ENCODE assay signal across 9 cellular contexts in genomic region chr1:26694185-26694572, GRCh38. TPM values are rescaled to one million over a fixed set of nuclear protein-coding genes. Genes with fewer than 3 reads are reported as not detected.
DNase-seq lines count a peak whose midpoint lies in the region; ATAC-seq, FAIRE-seq and TF ChIP-seq lines count a peak whose summit lies in the region.
"Had no signal": no experiment of that assay in that cellular context is flagged by ENCODE, and none has a peak within 500 bp of the region (broad histone marks: within the 10 kb centered on the region; RNA-seq: fewer than 3 reads in every experiment).

No MANE protein-coding gene starts in this region.

- ATAC-seq in GM21825 (IDR thresholded peaks at IDR 0.05; ENCODE audit: unreplicated experiment) (no peak), GM21515 (IDR thresholded peaks at IDR 0.05; ENCODE audit: unreplicated experiment) (no peak)

- TF ChIP-seq POLR2A in H1 (IDR thresholded peaks at IDR 0.05; ENCODE audit: control extremely low read depth in 1 of 2, low read depth in 2 of 2, low read length in 2 of 2), result no peak

- H3K27me3 Mint-ChIP-seq in Calu3 (ENCODE audit: unreplicated experiment), result no peaks in the 10 kb centered on the region

- H3K27ac ChIP-seq in H1 (ENCODE audit: low read depth, low read length), result no peak overlapping the region
- peak overlapping the region; percentile 99 for H3K27ac ChIP-seq in trophoblast cell (ENCODE audit: low read depth, low read length)

- H3K4me2 ChIP-seq in H1 (ENCODE audit: insufficient read depth in 1 of 2, low read depth in 2 of 2, low read length in 2 of 2) (peak overlapping the region; percentile 70 to 86; a peak in 3 of 4 replicates), trophoblast cell (ENCODE audit: low read length) (peak overlapping the region; percentile 94)

- no peak for TF ChIP-seq EP300 in H1 (IDR thresholded peaks at IDR 0.05; ENCODE audit: borderline replicate concordance in 1 of 2, low read depth in 2 of 2, low read length in 2 of 2)

- CTCF ChIA-PET in Calu3 (lab: Charles Lee) (interaction anchor here (1.6 kb wide), 1 partner anchor 95 kb away, joined by 7 read pairs; no protein-coding TSS in a partner anchor), H1 (lab: Charles Lee; ENCODE audit: partially characterized antibody) (interaction anchor here (1.1 to 5.1 kb wide), 4 partner anchors 31 to 156 kb away, joined by 3 to 41 read pairs (median 4); no protein-coding TSS in a partner anchor)

- intact Hi-C loops in Calu3 (cut with micrococcal nuclease; ENCODE audit: unreplicated experiment), result no loop called here

- H3K27me3 ChIP-seq in H1 (replicated peaks in 1 of 4; ENCODE audit: control insufficient read depth in 3 of 4, extremely low read depth in 1 of 4, insufficient read depth in 3 of 4, low read length in 3 of 4), result no peaks in the 10 kb centered on the region
- no peaks in the 10 kb centered on the region for H3K27me3 ChIP-seq in trophoblast cell (ENCODE audit: insufficient read depth, low read length)

- no peak overlapping the region for H4K12ac ChIP-seq in trophoblast cell (ENCODE audit: low read depth, low read length)

- H3K23ac ChIP-seq in H1 (ENCODE audit: insufficient read length), result no peak overlapping the region
- H3K23ac ChIP-seq in trophoblast cell (ENCODE audit: low read length), result no peak overlapping the region

- H2BK12ac ChIP-seq in H1 (ENCODE audit: low read depth, low read length) (0 out of 2 replicates have a peak overlapping the region, but pooled peaks have one; percentile 75), trophoblast cell (ENCODE audit: low read length) (peak overlapping the region; percentile 9)

- no peaks in the 10 kb centered on the region for H3K9me3 Mint-ChIP-seq in Calu3 (ENCODE audit: low read depth, unreplicated experiment)

- H3K14ac ChIP-seq in H1 (ENCODE audit: insufficient read length), result no peak overlapping the region
- no peak overlapping the region for H3K14ac ChIP-seq in trophoblast cell (ENCODE audit: low read length)

- peak overlapping the region; percentile 72; the same call in 1 of the 2 replicates for H2BK20ac ChIP-seq in H1 (ENCODE audit: low read length)

- POLR2A ChIA-PET in H1 (lab: Charles Lee; ENCODE audit: partially characterized antibody), result interaction anchor here (1.0 to 14.4 kb wide), 7 partner anchors 12 to 193 kb away, joined by 4 to 118 read pairs (median 6); partner anchors contain the start of gene PIGV

- no peak for DNase-seq in Calu3
- peak; percentile 71 for DNase-seq in OCI-M1 (lab: John Stamatoyannopoulos, UW)
- DNase-seq in H1 (ENCODE audit: low read depth in 1 of 2, low spot score in 2 of 2), result no peak
- DNase-seq in trophoblast cell, result no peak
- no peak for DNase-seq in GM10266 (ENCODE audit: extremely low spot score)
- DNase-seq in AG20443 (ENCODE audit: low spot score), result no peak
- DNase-seq: amniotic stem cell had no signal

- H4K20me1 ChIP-seq in H1 (replicated peaks in 1 of 2; ENCODE audit: control insufficient read depth in 1 of 2, insufficient read depth in 2 of 2, low read length in 2 of 2), result peaks cover 6 to 9% of the 10 kb centered on the region in 2 experiments

- H4K91ac ChIP-seq in H1 (replicated peaks; ENCODE audit: insufficient read length, low read length) (no peak overlapping the region), trophoblast cell (ENCODE audit: low read depth, low read length) (peak overlapping the region; percentile 97)

- H3K79me1 ChIP-seq in H1 (ENCODE audit: low read depth, low read length) (0 out of 2 replicates have a peak, but pooled peaks cover 2% of the 10 kb centered on the region), trophoblast cell (ENCODE audit: low read length) (peaks cover 51% of the 10 kb centered on the region)

- no peak overlapping the region for H4K8ac ChIP-seq in H1 (ENCODE audit: extremely low read depth, insufficient read depth, low read length)
- peak overlapping the region; percentile 53 for H4K8ac ChIP-seq in trophoblast cell (ENCODE audit: low read depth, low read length)

- no peak overlapping the region; the same call in 1 of the 2 replicates for H2BK5ac ChIP-seq in H1 (ENCODE audit: low read depth, low read length)
- H2BK5ac ChIP-seq in trophoblast cell (ENCODE audit: low read depth, low read length, poor library complexity), result peak overlapping the region; percentile 96

- H3K4me1 Mint-ChIP-seq in Calu3 (ENCODE audit: low read depth, unreplicated experiment), result peaks cover 22% of the 10 kb centered on the region

- no peak for TF ChIP-seq RAD21 in H1 (IDR thresholded peaks at IDR 0.05 in 1 of 2, conservative IDR thresholded peaks at IDR 0.05 in 1 of 2; ENCODE audit: low read depth in 2 of 2, low read length in 2 of 2)

- no peak overlapping the region for H2BK15ac ChIP-seq in H1 (ENCODE audit: low read length)

- peak overlapping the region; percentile 89 for H3K27ac Mint-ChIP-seq in Calu3 (ENCODE audit: unreplicated experiment)

- TF ChIP-seq CTCF in Calu3 (IDR thresholded peaks at IDR 0.05; ENCODE audit: unreplicated experiment) (no peak), H1 (IDR thresholded peaks at IDR 0.05; ENCODE audit: control extremely low read depth in 1 of 3, insufficient read depth in 1 of 3, low read depth in 1 of 3, low read length in 3 of 3) (no peak), GM10266 (IDR thresholded peaks at IDR 0.05; ENCODE audit: control insufficient read depth, insufficient read depth, low read depth, missing control alignments) (no peak)

- peak overlapping the region in 1 of 4 experiments; percentile 95; a peak in 2 of 8 replicates for H3K4me3 ChIP-seq in H1 (ENCODE audit: extremely low read depth in 1 of 4, insufficient read depth in 2 of 4, low read depth in 3 of 4, low read length in 4 of 4)
- no peak overlapping the region for H3K4me3 ChIP-seq in trophoblast cell (ENCODE audit: low read depth, low read length)

- peaks cover 16% of the 10 kb centered on the region for H3K23me2 ChIP-seq in H1 (ENCODE audit: low read depth, low read length)

- H3K4me3 Mint-ChIP-seq in Calu3 (ENCODE audit: low read depth, unreplicated experiment), result peak overlapping the region; percentile 79

- H3K4ac ChIP-seq in H1 (replicated peaks; ENCODE audit: insufficient read length, low read depth, low read length), result no peak overlapping the region
- no peak overlapping the region for H3K4ac ChIP-seq in trophoblast cell (ENCODE audit: low read depth, low read length)

- FAIRE-seq in H1 (lab: Jason Lieb, UNC), result no peak

- 77% methylated on average over 2 of the region's 2 CpGs; no CpG with 5 or more reads in 1 of the 2 experiments for WGBS in H1 (ENCODE audit: extremely low coverage in 1 of 2, insufficient coverage in 1 of 2, insufficient read length in 1 of 2, insufficient replicate concordance in 2 of 2, low coverage in 1 of 2, low lambda C conversion rate in 2 of 2, missing lambda C conversion rate in 1 of 2), 2 experiments
- no CpG with 5 or more reads among the region's 2 CpGs for WGBS in trophoblast cell (ENCODE audit: extremely low coverage, insufficient coverage, insufficient read length)

- no peak overlapping the region for H3K9ac ChIP-seq in H1 (replicated peaks in 1 of 4; ENCODE audit: extremely low read depth in 1 of 4, low read depth in 3 of 4, low read length in 3 of 4)
- no peak overlapping the region for H3K9ac ChIP-seq in trophoblast cell (ENCODE audit: low read length)

- peaks cover 23 to 28% of the 10 kb centered on the region in 2 experiments for H3K79me2 ChIP-seq in H1 (ENCODE audit: control insufficient read depth in 1 of 2, insufficient read depth in 2 of 2, low read length in 2 of 2)
- peaks cover 33% of the 10 kb centered on the region for H3K79me2 ChIP-seq in trophoblast cell (ENCODE audit: control insufficient read depth, insufficient read depth, low read length, poor library complexity)

- H2AFZ ChIP-seq in H1 (ENCODE audit: low read length) (no peak overlapping the region), trophoblast cell (ENCODE audit: insufficient read depth, low read length, poor library complexity) (no peak overlapping the region)

- no peak overlapping the region for H2BK120ac ChIP-seq in H1 (replicated peaks; ENCODE audit: low read depth, low read length)
- H2BK120ac ChIP-seq in trophoblast cell (ENCODE audit: insufficient read depth, low read length, poor library complexity), result peak overlapping the region; percentile 95

- peak overlapping the region; percentile 81; the same call in 1 of the 2 replicates for H3K18ac ChIP-seq in H1 (ENCODE audit: extremely low read depth, low read length)
- H3K18ac ChIP-seq in trophoblast cell (ENCODE audit: low read length), result no peak overlapping the region

- H3K36me3 ChIP-seq in H1 (ENCODE audit: control insufficient read depth in 2 of 4, insufficient read depth in 4 of 4, low read length in 3 of 4) (no peaks in the 10 kb centered on the region), trophoblast cell (ENCODE audit: control insufficient read depth in 1 of 2, insufficient read depth in 2 of 2, low read length in 2 of 2) (no peaks in the 10 kb centered on the region)

- no peak overlapping the region for H3K56ac ChIP-seq in H1 (replicated peaks; ENCODE audit: insufficient read length, low read depth, low read length)

- H2AK5ac ChIP-seq in H1 (ENCODE audit: low read depth, low read length) (no peak overlapping the region), trophoblast cell (ENCODE audit: low read length) (no peak overlapping the region)

- peaks cover 38% of the 10 kb centered on the region for H3K36me3 Mint-ChIP-seq in Calu3 (ENCODE audit: insufficient read depth, unreplicated experiment)

- H4K5ac ChIP-seq in H1 (ENCODE audit: insufficient read length, low read depth, low read length), result no peak overlapping the region

- H3K9me3 ChIP-seq in H1 (ENCODE audit: insufficient read depth in 2 of 2, low read depth in 1 of 2, low read length in 1 of 2) (no peaks in the 10 kb centered on the region), trophoblast cell (ENCODE audit: insufficient read depth, low read depth, low read length) (no peaks in the 10 kb centered on the region)

- H3K4me1 ChIP-seq in H1 (replicated peaks in 1 of 4; ENCODE audit: control insufficient read depth in 3 of 4, insufficient read depth in 4 of 4, low read length in 3 of 4), result peaks cover 14 to 17% (median 15%) of the 10 kb centered on the region in 4 experiments; a peak in 6 of 7 replicates
- peaks cover 11% of the 10 kb centered on the region in 2 experiments for H3K4me1 ChIP-seq in trophoblast cell (ENCODE audit: control insufficient read depth in 1 of 2, insufficient read depth in 2 of 2, low read length in 2 of 2)

- no TSS peak for BruUV-seq in Calu3 (replicated peaks; lab: Mats Ljungman, UMichigan)

RNA-seq across cellular contexts. Expression of gene ARID1A, which starts 1.6 kb away (rescaled TPM):
- 51.7 and 52.5 TPM in 2 replicates for total RNA-seq in Calu3 (2022)
- total RNA-seq in H1 (2021; fragmentation: NEBNext Ultra II Directional; extraction: Animal tissue kit (Norgen Biotek cat#: 25700)), result 103 and 105 TPM in 2 replicates
- polyA plus RNA-seq in H1 (2011; rRNA removed), result 52.1 and 86.7 TPM in 2 replicates
- polyA plus RNA-seq in H1 (2011; cell fraction: cytosol; rRNA removed), result 28.6 TPM
- polyA plus RNA-seq in H1 (2011; cell fraction: nucleus; rRNA removed), result 109 TPM
- 88.4 to 102 TPM (median 96.6 TPM) in 4 replicates for polyA plus RNA-seq in H1 (2012, experiment 1 of 2)
- polyA plus RNA-seq in H1 (2012, experiment 2 of 2), result 29.8 TPM
- 55.4 TPM for polyA plus RNA-seq in H1 (2013, experiment 1 of 2)
- 52.4 TPM for polyA plus RNA-seq in H1 (2013, experiment 2 of 2)
- 67.7 and 71.7 TPM in 2 replicates for polyA minus RNA-seq in H1 (2011; rRNA and poly(A)+ RNA removed)
- polyA minus RNA-seq in H1 (2011; cell fraction: cytosol; rRNA and poly(A)+ RNA removed), result 90.5 TPM
- 63.8 TPM for polyA minus RNA-seq in H1 (2011; cell fraction: nucleus; rRNA and poly(A)+ RNA removed)
- polyA plus RNA-seq in trophoblast cell (2013), result 84.0 and 87.9 TPM in 2 replicates
